In the genomic region with DNA sequence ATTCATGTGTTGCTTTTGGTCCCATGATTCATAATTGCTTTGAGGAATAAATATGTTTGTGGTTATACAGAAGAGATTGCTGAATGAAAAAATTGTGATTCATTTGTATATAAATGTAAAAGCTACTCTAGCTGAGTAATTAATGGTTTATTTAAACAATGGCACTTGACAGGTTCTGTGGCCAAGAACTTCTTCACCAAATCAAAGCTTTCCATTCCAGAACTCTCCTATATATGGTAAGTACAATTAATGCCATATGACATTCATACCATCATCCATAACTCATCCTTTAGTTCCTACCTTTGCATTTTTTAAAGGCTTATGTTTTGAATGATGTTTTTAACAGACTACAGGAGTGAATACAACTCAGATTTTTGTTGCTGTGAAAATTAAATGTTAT, we compare ENCODE assay signal across 16 cellular contexts.
DNase-seq lines count a peak whose midpoint lies in the region; FAIRE-seq and TF ChIP-seq lines count a peak whose summit lies in the region.
"Had no signal": no experiment of that assay in that cellular context is flagged by ENCODE, and none has a peak within 500 bp of the region (broad histone marks: within the 10 kb centered on the region; RNA-seq: fewer than 3 reads in every experiment).

No MANE protein-coding gene starts in this region.

- H3K36me3 Mint-ChIP-seq in astrocyte (ENCODE audit: low read depth, unreplicated experiment) = no peaks in the 10 kb centered on the region

- H3K36me3 ChIP-seq in astrocyte (ENCODE audit: insufficient read depth, low read length) = no peaks in the 10 kb centered on the region
- H3K36me3 ChIP-seq: MG63 had no signal

- H2AFZ ChIP-seq in astrocyte (ENCODE audit: low read depth, low read length) = no peak overlapping the region

- H3K9me3 Mint-ChIP-seq in astrocyte (ENCODE audit: unreplicated experiment) = no peaks in the 10 kb centered on the region

- H3K9me3 ChIP-seq in astrocyte (ENCODE audit: insufficient read depth, low read depth, low read length) = no peaks in the 10 kb centered on the region
- H3K9me3 ChIP-seq: MG63 had no signal

- no peak overlapping the region for H3K27ac Mint-ChIP-seq in astrocyte (ENCODE audit: unreplicated experiment)
- H3K27ac Mint-ChIP-seq: B cell had no signal

- no peak overlapping the region for H3K4me2 ChIP-seq in astrocyte (ENCODE audit: low read length)

- TF ChIP-seq CTCF in astrocyte (IDR thresholded peaks at IDR 0.05; ENCODE audit: insufficient read depth, low read depth, low read length) (no peak), fibroblast of mammary gland (conservative IDR thresholded peaks at IDR 0.05; ENCODE audit: control insufficient read depth, insufficient read depth, low read depth, low read length) (no peak)

- H4K20me1 ChIP-seq in astrocyte (ENCODE audit: insufficient read depth, low read length) = no peaks in the 10 kb centered on the region

- H3K27me3 ChIP-seq in astrocyte (ENCODE audit: insufficient read depth, low read length) = no peaks in the 10 kb centered on the region
- H3K27me3 ChIP-seq: MG63 had no signal

- no peaks in the 10 kb centered on the region for H3K4me1 ChIP-seq in astrocyte (ENCODE audit: insufficient read depth, low read length)

- H3K9ac ChIP-seq in astrocyte (ENCODE audit: low read length) = no peak overlapping the region

- H3K79me2 ChIP-seq in astrocyte (ENCODE audit: insufficient read depth, low read length) = no peaks in the 10 kb centered on the region

- H3K4me1 Mint-ChIP-seq in astrocyte (ENCODE audit: low read depth, unreplicated experiment) = no peaks in the 10 kb centered on the region
- H3K4me1 Mint-ChIP-seq: B cell had no signal

- no peaks in the 10 kb centered on the region for H3K27me3 Mint-ChIP-seq in astrocyte (ENCODE audit: low read depth, unreplicated experiment)
- H3K27me3 Mint-ChIP-seq: B cell had no signal

- no peak overlapping the region for H3K4me3 Mint-ChIP-seq in astrocyte (ENCODE audit: unreplicated experiment)
- H3K4me3 Mint-ChIP-seq: B cell had no signal

- no peak overlapping the region for H3K27ac ChIP-seq in astrocyte (ENCODE audit: low read depth, low read length)

- peak; percentile 90 for FAIRE-seq in astrocyte (lab: Jason Lieb, UNC)
- FAIRE-seq: GM12892, H1 had no signal

- H3K4me3 ChIP-seq in astrocyte (ENCODE audit: insufficient read depth, low read depth, low read length) (no peak overlapping the region), fibroblast of mammary gland (ENCODE audit: control insufficient read depth, low read depth, low read length) (no peak overlapping the region)
- H3K4me3 ChIP-seq: MG63 had no signal

- DNase-seq in GM03348 (ENCODE audit: low spot score) (peak; percentile 8), astrocyte (ENCODE audit: low read depth) (peak; percentile 59), fibroblast of mammary gland (ENCODE audit: low read depth) (peak; percentile 52), inferior parietal cortex (ENCODE audit: extremely low spot score) (no peak), activated gamma-delta T cell (lab: John Stamatoyannopoulos, UW) (no peak), superior temporal gyrus (ENCODE audit: extremely low spot score) (no peak), NOMO-1 treated with DMSO at 0.1 percent for 48 hours (lab: John Stamatoyannopoulos, UW; ENCODE audit: unreplicated experiment) (no peak)
- DNase-seq: GF-D8, Kasumi-1, NCI-H1048, NCI-H146, NCI-H2029 treated with DMSO at 0.1 percent for 48 hours had no signal

Comparison
In these comparisons a context has a peak if more than half of its experiments do, and no peak if none do; other contexts are left out.
1. DNase-seq: peak in GM03348 (single experiment), astrocyte (single experiment) and fibroblast of mammary gland (single experiment); none in inferior parietal cortex (single experiment), activated gamma-delta T cell (single experiment), superior temporal gyrus (single experiment) and NOMO-1 treated with DMSO at 0.1 percent for 48 hours (single experiment).